26 cellular contexts compared by ENCODE assay signal in genomic region chr1:97500696-97501297, GRCh38.
DNase-seq lines count a peak whose midpoint lies in the region; ATAC-seq and TF ChIP-seq lines count a peak whose summit lies in the region.
"Had no signal": no experiment of that assay in that cellular context is flagged by ENCODE, and none has a peak within 500 bp of the region (broad histone marks: within the 10 kb centered on the region; RNA-seq: fewer than 3 reads in every experiment).

No MANE protein-coding gene starts in this region.

- H3K9me3 ChIP-seq in transverse colon, result no peaks in the 10 kb centered on the region
- H3K9me3 ChIP-seq: Caco-2, gastrocnemius medialis, neutrophil, prostate gland, thoracic aorta, uterus had no signal

- WGBS in transverse colon (ENCODE audit: low coverage in 1 of 2), 2 donors, result 77 to 80% methylated on average over 5 to 6 of the region's 6 CpGs

- TF ChIP-seq POLR2A in transverse colon (IDR thresholded peaks at IDR 0.05), result no peak

- TF ChIP-seq CTCF in retinal pigment epithelial cell (conservative IDR thresholded peaks at IDR 0.05; ENCODE audit: low read depth, low read length), result no peak
- no peak for TF ChIP-seq CTCF in transverse colon (IDR thresholded peaks at IDR 0.05)

- peak; percentile 72 for ATAC-seq in Right ventricle myocardium superior (ENCODE audit: poor library complexity)
- no peak for ATAC-seq in left cardiac atrium
- ATAC-seq: activated CD8-positive, alpha-beta T cell treated with anti-CD3 and anti-CD28 coated beads, Interleukin-2, amount 10 ng/mL, durations not matched to agents 7 days and 5 days; effector memory CD8-positive, alpha-beta T cell; gastrocnemius medialis; HCT116; Panc1; stimulated activated naive CD8-positive, alpha-beta T cell treated with anti-CD3 and anti-CD28 coated beads, Interleukin-15, Interleukin-2, amounts not matched to agents 100 U/mL and 50 U/mL, for 24 hours had no signal

- H3K27ac ChIP-seq in transverse colon, result no peak overlapping the region
- H3K27ac ChIP-seq: C4-2B, coronary artery, gastrocnemius medialis, hepatocyte, neutrophil, prostate gland, thoracic aorta, uterus had no signal

- no peaks in the 10 kb centered on the region for H3K4me1 ChIP-seq in transverse colon
- H3K4me1 ChIP-seq: Caco-2, gastrocnemius medialis, prostate gland, uterus had no signal

- no peak for TF ChIP-seq EP300 in transverse colon (IDR thresholded peaks at IDR 0.05; ENCODE audit: low read depth)

- H3K4me3 ChIP-seq in retinal pigment epithelial cell (ENCODE audit: low read length) (no peak overlapping the region), transverse colon (no peak overlapping the region)
- H3K4me3 ChIP-seq: coronary artery, gastrocnemius medialis, hepatocyte, prostate gland, thoracic aorta, uterus had no signal

- in situ Hi-C loops in transverse colon (cut with MboI; ENCODE audit: low pct_ligation_motif_present in 1 of 4, low pct_unique_long_range_greater_than_20kb in 1 of 4, low sequenced_read_pairs in 3 of 4), result no loop called here

- no peaks in the 10 kb centered on the region for H3K36me3 ChIP-seq in transverse colon
- H3K36me3 ChIP-seq: gastrocnemius medialis, neutrophil, prostate gland, thoracic aorta, uterus had no signal

- no peaks in the 10 kb centered on the region for H3K27me3 ChIP-seq in transverse colon
- H3K27me3 ChIP-seq: gastrocnemius medialis, hepatocyte, neutrophil, uterus had no signal

- no peak for DNase-seq in Right ventricle myocardium superior
- no peak for DNase-seq in left cardiac atrium
- peak; percentile 2 for DNase-seq in fibroblast of gingiva (ENCODE audit: low read depth)
- DNase-seq in medulla oblongata (ENCODE audit: extremely low spot score), result peak; percentile 76
- DNase-seq in retinal pigment epithelial cell (ENCODE audit: low read depth), result peak; percentile 26
- no peak for DNase-seq in transverse colon
- no peak for DNase-seq in cerebellar nuclear complex (lab: John Stamatoyannopoulos, UW)
- no peak for DNase-seq in OCI-M2 (lab: John Stamatoyannopoulos, UW; ENCODE audit: unreplicated experiment)
- DNase-seq: 8988T; activated CD8-positive, alpha-beta T cell treated with anti-CD3 and anti-CD28 coated beads, Interleukin-2, amount 10 ng/mL, durations not matched to agents 7 days and 5 days; Caco-2; effector memory CD8-positive, alpha-beta T cell; gastrocnemius medialis; NCI-H2107; NCI-H748 treated with DMSO at 0.1 percent for 48 hours; SHP77 treated with DMSO at 0.1 percent for 48 hours; stimulated activated naive CD8-positive, alpha-beta T cell treated with anti-CD3 and anti-CD28 coated beads, Interleukin-15, Interleukin-2, amounts not matched to agents 100 U/mL and 50 U/mL, for 24 hours; uterus had no signal

- intact Hi-C loops in Right ventricle myocardium superior (cut with DNase I) (no loop called here), left cardiac atrium (cut with DNase I) (loop anchor here in 1 of 2 donors (10.0 kb wide), 1 partner anchor 196 kb away; no protein-coding TSS in a partner anchor), transverse colon (cut with DNase I; ENCODE audit: low total_unique reads) (no loop called here)

Comparison
In these comparisons a context has a peak if more than half of its experiments do, and no peak if none do; other contexts are left out.
1. DNase-seq: peak in fibroblast of gingiva (single experiment), medulla oblongata (single experiment) and retinal pigment epithelial cell (single experiment); none in Right ventricle myocardium superior (single experiment), left cardiac atrium (single experiment), transverse colon (single experiment), cerebellar nuclear complex (0 of 2) and OCI-M2 (single experiment).